29 cellular contexts compared by ENCODE assay signal in genomic region chr2:6814869-6815268, GRCh38.
"Had no signal": no experiment of that assay in that cellular context is flagged by ENCODE, and none has a peak within 500 bp of the region (broad histone marks: within the 10 kb centered on the region; RNA-seq: fewer than 3 reads in every experiment).

No MANE protein-coding gene starts in this region.

- H3K36me3 ChIP-seq: left lung, lower lobe of right lung, pancreas, prostate gland, sigmoid colon, spleen, suprapubic skin, thoracic aorta, tibial artery, upper lobe of right lung had no signal

- H3K9me3 ChIP-seq: left lung, lower lobe of right lung, pancreas, prostate gland, sigmoid colon, suprapubic skin, thoracic aorta, tibial artery, upper lobe of right lung had no signal

- H3K27ac Mint-ChIP-seq: immature natural killer cell; naive thymus-derived CD8-positive, alpha-beta T cell; nephron; stimulated activated effector memory CD8-positive, alpha-beta T cell treated with anti-CD3 and anti-CD28 coated beads, Interleukin-12 subunit alpha, Interleukin-12 subunit beta, amount 100 ng/mL, for 72 hours; stimulated activated naive CD8-positive, alpha-beta T cell treated with anti-CD3 and anti-CD28 coated beads, Interleukin-15, Interleukin-2, amounts not matched to agents 100 ng/mL and 50 ng/mL, for 24 hours had no signal

- H3K4me1 ChIP-seq: left lung, lower lobe of right lung, pancreas, prostate gland, sigmoid colon, suprapubic skin, tibial artery, upper lobe of right lung had no signal

- H3K27me3 ChIP-seq: left lung, pancreas, sigmoid colon, upper lobe of right lung had no signal

- H3K9me3 Mint-ChIP-seq: immature natural killer cell; naive thymus-derived CD8-positive, alpha-beta T cell; stimulated activated effector memory CD8-positive, alpha-beta T cell treated with anti-CD3 and anti-CD28 coated beads, Interleukin-12 subunit alpha, Interleukin-12 subunit beta, amount 100 ng/mL, for 72 hours; stimulated activated naive CD8-positive, alpha-beta T cell treated with anti-CD3 and anti-CD28 coated beads, Interleukin-15, Interleukin-2, amounts not matched to agents 100 ng/mL and 50 ng/mL, for 24 hours had no signal

- H3K27ac ChIP-seq: left lung, lower lobe of right lung, pancreas, prostate gland, sigmoid colon, spleen, suprapubic skin, thoracic aorta, tibial artery, upper lobe of right lung had no signal

- H3K27me3 Mint-ChIP-seq: stimulated activated naive CD8-positive, alpha-beta T cell treated with anti-CD3 and anti-CD28 coated beads, Interleukin-15, Interleukin-2, amounts not matched to agents 100 ng/mL and 50 ng/mL, for 24 hours had no signal

- H3K4me3 Mint-ChIP-seq: immature natural killer cell; naive thymus-derived CD8-positive, alpha-beta T cell; nephron; neural crest cell; stimulated activated effector memory CD8-positive, alpha-beta T cell treated with anti-CD3 and anti-CD28 coated beads, Interleukin-12 subunit alpha, Interleukin-12 subunit beta, amount 100 ng/mL, for 72 hours; stimulated activated naive CD8-positive, alpha-beta T cell treated with anti-CD3 and anti-CD28 coated beads, Interleukin-15, Interleukin-2, amounts not matched to agents 100 ng/mL and 50 ng/mL, for 24 hours had no signal

- H3K4me1 Mint-ChIP-seq: immature natural killer cell; stimulated activated effector memory CD8-positive, alpha-beta T cell treated with anti-CD3 and anti-CD28 coated beads, Interleukin-12 subunit alpha, Interleukin-12 subunit beta, amount 100 ng/mL, for 72 hours had no signal

- ATAC-seq: left colon; left lung; lower lobe of right lung; naive thymus-derived CD8-positive, alpha-beta T cell; pancreas; right cardiac atrium; stimulated activated effector memory CD8-positive, alpha-beta T cell treated with anti-CD3 and anti-CD28 coated beads, Interleukin-12 subunit alpha, Interleukin-12 subunit beta, amount 100 ng/mL, for 72 hours; upper lobe of right lung had no signal

- H3K4me3 ChIP-seq: left lung, lower lobe of right lung, pancreas, prostate gland, sigmoid colon, spleen, suprapubic skin, thoracic aorta, tibial artery, upper lobe of right lung had no signal

- H3K36me3 Mint-ChIP-seq: immature natural killer cell; naive thymus-derived CD8-positive, alpha-beta T cell had no signal

- DNase-seq: hypothalamus; immature natural killer cell; kidney; left colon; left lung; lower lobe of right lung; mammary epithelial cell; mesenchymal stem cell; naive thymus-derived CD8-positive, alpha-beta T cell; nucleus accumbens; pancreas; posterior cingulate gyrus; retina; sigmoid colon; small intestine; spleen; stimulated activated CD4-positive, alpha-beta T cell treated with anti-CD3 and anti-CD28 coated beads, Interleukin-4, amount 100 ng/mL, for 24 hours; stimulated activated naive CD4-positive, alpha-beta T cell; tibial artery; trophoblast cell; upper lobe of right lung had no signal
